ENCODE assay signal across 14 cellular contexts in the genomic region with DNA sequence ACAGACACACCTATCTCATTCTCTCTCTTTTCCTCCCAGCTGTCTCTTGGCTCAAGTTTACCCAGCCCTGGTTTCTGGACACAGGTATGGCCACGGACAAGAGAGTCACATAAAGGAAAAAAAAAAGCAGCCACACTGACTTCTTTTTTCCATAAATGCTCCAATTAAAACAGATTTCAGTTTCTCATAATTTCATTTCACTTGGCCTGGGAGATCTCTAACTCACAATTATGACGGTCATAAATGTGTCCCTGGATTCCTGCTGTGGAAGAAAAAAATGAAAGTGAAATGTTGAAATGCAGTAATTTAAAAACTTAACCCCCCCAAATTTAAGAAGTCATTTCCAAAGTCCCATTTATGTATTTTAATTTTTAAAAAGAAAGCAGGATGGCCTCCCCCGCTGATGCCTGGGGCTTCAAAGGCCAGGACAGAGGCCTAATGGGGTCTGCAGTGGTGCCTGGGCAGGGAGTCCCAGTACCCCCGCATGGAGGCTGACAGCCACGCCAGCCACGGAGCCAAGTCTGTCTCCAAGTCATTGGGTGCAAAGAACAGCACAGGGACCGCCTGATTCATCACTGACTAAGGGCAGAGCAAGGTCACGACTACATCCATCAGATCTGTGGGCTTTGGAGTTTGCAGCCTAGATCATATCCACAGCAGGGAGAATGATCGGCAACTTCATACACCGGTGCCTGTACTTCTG.
"Had no signal": no experiment of that assay in that cellular context is flagged by ENCODE, and none has a peak within 500 bp of the region (broad histone marks: within the 10 kb centered on the region; RNA-seq: fewer than 3 reads in every experiment).

No MANE protein-coding gene starts in this region.

- DNase-seq: activated CD4-positive, alpha-beta T cell treated with anti-CD3 and anti-CD28 coated beads, Interleukin-2, amount 10 ng/mL, durations not matched to agents 7 days and 5 days; activated CD4-positive, CD25-positive, alpha-beta regulatory T cell; activated naive CD8-positive, alpha-beta T cell treated with anti-CD3 and anti-CD28 coated beads for 36 hours; aorta; colonic mucosa; kidney glomerular epithelial cell; stimulated activated CD4-positive, alpha-beta T cell treated with anti-CD3 and anti-CD28 coated beads, Interleukin-2, amount 100 ng/mL, for 48 hours; stimulated activated naive CD4-positive, alpha-beta T cell treated with Interleukin-2 at 50 U/mL for 16 hours; trophoblast cell had no signal

- H3K27ac ChIP-seq: cardiac muscle cell, colonic mucosa, gastroesophageal sphincter, neutrophil had no signal

- H3K9me3 Mint-ChIP-seq: activated CD4-positive, alpha-beta T cell treated with anti-CD3 and anti-CD28 coated beads, Interleukin-2, amount 10 ng/mL, durations not matched to agents 7 days and 5 days; activated naive CD8-positive, alpha-beta T cell treated with anti-CD3 and anti-CD28 coated beads for 36 hours; T-helper 1 cell treated with Interleukin-12 subunit alpha and Interleukin-12 subunit beta and Interleukin-4 antibody, amounts not matched to agents 30 μg/mL and 1 μg/mL, for 36 hours had no signal

- H3K36me3 Mint-ChIP-seq: activated naive CD8-positive, alpha-beta T cell treated with anti-CD3 and anti-CD28 coated beads for 36 hours had no signal

- H3K27me3 Mint-ChIP-seq: activated CD4-positive, alpha-beta T cell treated with anti-CD3 and anti-CD28 coated beads, Interleukin-2, amount 10 ng/mL, durations not matched to agents 7 days and 5 days; activated naive CD8-positive, alpha-beta T cell treated with anti-CD3 and anti-CD28 coated beads for 36 hours had no signal

- H3K4me3 ChIP-seq: cardiac muscle cell, colonic mucosa, gastroesophageal sphincter had no signal

- H3K4me1 Mint-ChIP-seq: activated CD4-positive, alpha-beta T cell treated with anti-CD3 and anti-CD28 coated beads, Interleukin-2, amount 10 ng/mL, durations not matched to agents 7 days and 5 days; activated naive CD8-positive, alpha-beta T cell treated with anti-CD3 and anti-CD28 coated beads for 36 hours had no signal

- H3K27me3 ChIP-seq: cardiac muscle cell, colonic mucosa, gastroesophageal sphincter, neutrophil had no signal

- ATAC-seq: gastroesophageal sphincter, right cardiac atrium had no signal

- H3K4me1 ChIP-seq: colonic mucosa had no signal

- H3K36me3 ChIP-seq: cardiac muscle cell, colonic mucosa, neutrophil had no signal

- H3K9me3 ChIP-seq: colonic mucosa, gastroesophageal sphincter, neutrophil had no signal

- H3K4me3 Mint-ChIP-seq: activated CD4-positive, alpha-beta T cell treated with anti-CD3 and anti-CD28 coated beads, Interleukin-2, amount 10 ng/mL, durations not matched to agents 7 days and 5 days; activated naive CD8-positive, alpha-beta T cell treated with anti-CD3 and anti-CD28 coated beads for 36 hours; T-helper 1 cell treated with Interleukin-12 subunit alpha and Interleukin-12 subunit beta and Interleukin-4 antibody, amounts not matched to agents 30 μg/mL and 1 μg/mL, for 36 hours had no signal

- H3K27ac Mint-ChIP-seq: activated CD4-positive, alpha-beta T cell treated with anti-CD3 and anti-CD28 coated beads, Interleukin-2, amount 10 ng/mL, durations not matched to agents 7 days and 5 days; activated naive CD8-positive, alpha-beta T cell treated with anti-CD3 and anti-CD28 coated beads for 36 hours; T-helper 1 cell treated with Interleukin-12 subunit alpha and Interleukin-12 subunit beta and Interleukin-4 antibody, amounts not matched to agents 30 μg/mL and 1 μg/mL, for 36 hours had no signal
